30 cellular contexts compared by ENCODE assay signal in genomic region chr9:136923881-136924280, GRCh38. TPM values are rescaled to one million over a fixed set of nuclear protein-coding genes. Genes with fewer than 3 reads are reported as not detected.
DNase-seq lines count a peak whose midpoint lies in the region; ATAC-seq, FAIRE-seq and TF ChIP-seq lines count a peak whose summit lies in the region.
"Had no signal": no experiment of that assay in that cellular context is flagged by ENCODE, and none has a peak within 500 bp of the region (broad histone marks: within the 10 kb centered on the region; RNA-seq: fewer than 3 reads in every experiment).

No MANE protein-coding gene starts in this region.

- POLR2A ChIA-PET in HepG2 (lab: Yijun Ruan, JAX) = no interaction called here

- H3K9ac ChIP-seq in HepG2 (ENCODE audit: insufficient read depth, low read depth, low read length) = no peak overlapping the region
- no peak overlapping the region for H3K9ac ChIP-seq in kidney (ENCODE audit: low read length in 2 of 2)

- no peaks in the 10 kb centered on the region for H3K9me3 ChIP-seq in HepG2 (ENCODE audit: low read length)
- H3K9me3 ChIP-seq in right lobe of liver = no peaks in the 10 kb centered on the region
- H3K9me3 ChIP-seq in kidney (ENCODE audit: control insufficient read depth in 1 of 2, low read length in 2 of 2) = no peaks in the 10 kb centered on the region
- no peaks in the 10 kb centered on the region for H3K9me3 ChIP-seq in WERI-Rb-1 (ENCODE audit: severe bottlenecking)
- H3K9me3 ChIP-seq: ascending aorta, heart right ventricle, suprapubic skin had no signal

- CTCF ChIA-PET in HepG2 (lab: Yijun Ruan, JAX; ENCODE audit: low intra/inter-chr PET ratio, low total read pairs) = no interaction called here

- no peak overlapping the region for H2AFZ ChIP-seq in HepG2 (ENCODE audit: low read length)
- H2AFZ ChIP-seq: GM23338 had no signal

- H3K4me3 ChIP-seq in HepG2 (replicated peaks in 1 of 3; ENCODE audit: insufficient read depth in 1 of 3, low read depth in 2 of 3, low read length in 3 of 3) (no peak overlapping the region), right lobe of liver (no peak overlapping the region), kidney (ENCODE audit: low read length in 2 of 2) (no peak overlapping the region), WERI-Rb-1 (ENCODE audit: low read depth, low read length) (no peak overlapping the region)
- H3K4me3 ChIP-seq: ascending aorta, GM12878, GM23338, heart right ventricle, suprapubic skin had no signal

- H3K4me2 ChIP-seq in HepG2 (ENCODE audit: low read depth, low read length) = no peak overlapping the region
- H3K4me2 ChIP-seq: GM23338 had no signal

- TF ChIP-seq CTCF in HepG2 (CRISPR knock-in tag; IDR thresholded peaks at IDR 0.05) (no peak), right lobe of liver (IDR thresholded peaks at IDR 0.05) (no peak), kidney (IDR thresholded peaks at IDR 0.05; ENCODE audit: borderline replicate concordance, extremely low read depth, insufficient read depth) (no peak), WERI-Rb-1 (IDR thresholded peaks at IDR 0.05; ENCODE audit: low read depth, low read length) (no peak)

- H3K79me2 ChIP-seq in HepG2 (ENCODE audit: insufficient read depth, low read length) = no peaks in the 10 kb centered on the region

- no peaks in the 10 kb centered on the region for H4K20me1 ChIP-seq in HepG2 (ENCODE audit: insufficient read depth, low read length)

- no peaks in the 10 kb centered on the region for H3K27me3 ChIP-seq in HepG2 (ENCODE audit: control insufficient read depth in 1 of 2, insufficient read depth in 2 of 2, low read length in 2 of 2)
- no peaks in the 10 kb centered on the region for H3K27me3 ChIP-seq in right lobe of liver
- H3K27me3 ChIP-seq in WERI-Rb-1 (ENCODE audit: insufficient read depth, low read depth, severe bottlenecking) = no peaks in the 10 kb centered on the region
- H3K27me3 ChIP-seq: ascending aorta, heart right ventricle, suprapubic skin had no signal

- FAIRE-seq in HepG2 (lab: Jason Lieb, UNC) = no peak
- FAIRE-seq in kidney (lab: Jason Lieb, UNC) = no peak
- FAIRE-seq: frontal cortex, GM12878, urothelium cell line had no signal

- ATAC-seq in HepG2 = no peak
- ATAC-seq in right lobe of liver = no peak
- ATAC-seq in HG02642 (IDR thresholded peaks at IDR 0.05; ENCODE audit: poor library complexity, unreplicated experiment) = no peak
- ATAC-seq: GM12878, GM23338, heart right ventricle, natural killer cell had no signal

- no peak overlapping the region for H3K27ac ChIP-seq in HepG2 (ENCODE audit: extremely low read length, insufficient read depth, low read length)
- no peak overlapping the region for H3K27ac ChIP-seq in right lobe of liver
- no peak overlapping the region for H3K27ac ChIP-seq in kidney (ENCODE audit: low read depth in 2 of 2, low read length in 2 of 2)
- H3K27ac ChIP-seq in WERI-Rb-1 = no peak overlapping the region
- H3K27ac ChIP-seq: suprapubic skin had no signal

- in situ Hi-C loops in HepG2 (cut with HindIII; ENCODE audit: extremely low pct_ligation_motif_present, low pct_unique_long_range_greater_than_20kb) = no loop called here

- TF ChIP-seq POLR2A in HepG2 (IDR thresholded peaks at IDR 0.05; ENCODE audit: insufficient read depth in 1 of 2, low read depth in 2 of 2, low read length in 2 of 2) (no peak), right lobe of liver (IDR thresholded peaks at IDR 0.05) (no peak)

- H3K4me1 ChIP-seq in HepG2 (ENCODE audit: insufficient read depth, low read length) = no peaks in the 10 kb centered on the region
- no peaks in the 10 kb centered on the region for H3K4me1 ChIP-seq in right lobe of liver
- H3K4me1 ChIP-seq in kidney (ENCODE audit: control insufficient read depth in 1 of 2, insufficient read depth in 1 of 2, low read depth in 1 of 2, low read length in 2 of 2) = no peaks in the 10 kb centered on the region

- no peak for DNase-seq in HepG2 (ENCODE audit: low spot score)
- DNase-seq in right lobe of liver = no peak
- DNase-seq in NCI-H510A treated with DMSO at 0.1 percent for 48 hours (lab: John Stamatoyannopoulos, UW) = peak; percentile 86
- DNase-seq in kidney = peak; percentile 58
- no peak for DNase-seq in WERI-Rb-1
- no peak for DNase-seq in NCI-H748 (lab: John Stamatoyannopoulos, UW; ENCODE audit: unreplicated experiment)
- DNase-seq: activated T-cell treated with anti-CD3 and anti-CD28 coated beads, Interleukin-2, amount 50 U/mL, for 24 hours; CD4-positive, alpha-beta memory T cell; DMS 273 treated with DMSO at 0.1 percent for 48 hours; heart right ventricle; KBM-7; kidney glomerular epithelial cell; natural killer cell; NCI-H1105; NCI-H524 treated with DMSO at 0.1 percent for 48 hours; occipital lobe; Right ventricle myocardium superior; stimulated activated naive CD4-positive, alpha-beta T cell had no signal

- TF ChIP-seq RAD21 in HepG2 (CRISPR knock-in tag; IDR thresholded peaks at IDR 0.05) = no peak

- intact Hi-C loops in HepG2 (cut with micrococcal nuclease; ENCODE audit: unreplicated experiment) = no loop called here
- intact Hi-C loops in right lobe of liver (cut with DNase I) = no loop called here
- intact Hi-C loops in kidney (cut with DNase I) = no loop called here

- 97% methylated on average over 15 of the region's 19 CpGs for WGBS in HepG2 (ENCODE audit: low lambda C conversion rate)
- WGBS in right lobe of liver (ENCODE audit: insufficient coverage, low coverage, low lambda C conversion rate, missing lambda C conversion rate) = 95% methylated on average over 7 of the region's 19 CpGs

- no TSS peak for BruUV-seq in HepG2 (replicated peaks; lab: Mats Ljungman, UMichigan)

- TF ChIP-seq EP300 in HepG2 (IDR thresholded peaks at IDR 0.05; ENCODE audit: low read depth in 2 of 2, low read length in 2 of 2) (no peak), HepG2 (CRISPR knock-in tag; IDR thresholded peaks at IDR 0.05; ENCODE audit: borderline replicate concordance) (no peak)

- H3K36me3 ChIP-seq in HepG2 (replicated peaks in 1 of 2; ENCODE audit: control insufficient read depth in 1 of 2, insufficient read depth in 2 of 2, low read length in 2 of 2) (peaks cover 23 to 49% of the 10 kb centered on the region in 2 experiments; a peak in 4 of 5 replicates), right lobe of liver (peaks cover 0 to 26% (median 10%) of the 10 kb centered on the region in 4 donors), kidney (ENCODE audit: control insufficient read depth in 1 of 2, insufficient read depth in 2 of 2, low read length in 2 of 2) (peaks cover 0 to 7% of the 10 kb centered on the region in 2 donors), WERI-Rb-1 (peaks cover 55% of the 10 kb centered on the region)

RNA-seq across cellular contexts. Expression of gene FBXW5, which starts 20.7 kb away (rescaled TPM):
- total RNA-seq in HepG2 (2016; rRNA removed; fragmentation: Illumina TruSeq; extraction: Trizol) (47.4 and 60.4 TPM in 2 replicates), right lobe of liver (100 to 1,000 TPM in 3 of 6 experiments, 10 to 100 TPM in 3; 84.0 to 290 (median 97.4) TPM), kidney (97.2 TPM)
- 101 and 115 TPM in 2 replicates for total RNA-seq in HepG2 (2016; cell fraction: cytosol; rRNA removed; fragmentation: Illumina TruSeq; extraction: Trizol; ENCODE audit: low read depth)
- total RNA-seq in HepG2 (2016; cell fraction: insoluble cytoplasmic fraction; rRNA removed; fragmentation: Illumina TruSeq; extraction: Trizol) = 43.2 and 63.0 TPM in 2 replicates
- 157 and 168 TPM in 2 replicates for total RNA-seq in HepG2 (2016; cell fraction: membrane; rRNA removed; fragmentation: Illumina TruSeq; extraction: Trizol)
- total RNA-seq in HepG2 (2016; cell fraction: nucleus; rRNA removed; fragmentation: Illumina TruSeq; extraction: Trizol) = 38.4 and 45.7 TPM in 2 replicates
- polyA plus RNA-seq in HepG2 (2011; rRNA removed) (52.0 and 76.2 TPM in 2 replicates), kidney (ENCODE audit: insufficient read depth, low read depth, low replicate concordance) (92.5 TPM)
- 70.1 and 111 TPM in 2 replicates for polyA plus RNA-seq in HepG2 (2011; cell fraction: cytosol; rRNA removed)
- 318 and 399 TPM in 2 replicates for polyA plus RNA-seq in HepG2 (2011; cell fraction: nucleus; rRNA removed)
- 33.4 and 43.8 TPM in 2 replicates for polyA plus RNA-seq in HepG2 (2012)
- 106 and 116 TPM in 2 replicates for polyA plus RNA-seq in HepG2 (2016; cell fraction: cytosol; fragmentation: Illumina TruSeq; extraction: Trizol; ENCODE audit: low read depth)
- polyA plus RNA-seq in HepG2 (2016; cell fraction: insoluble cytoplasmic fraction; fragmentation: Illumina TruSeq; extraction: Trizol; ENCODE audit: low read depth) = 41.2 and 50.1 TPM in 2 replicates
- 127 and 134 TPM in 2 replicates for polyA plus RNA-seq in HepG2 (2016; cell fraction: membrane; fragmentation: Illumina TruSeq; extraction: Trizol; ENCODE audit: low read depth)
- polyA plus RNA-seq in HepG2 (2016; cell fraction: nucleus; fragmentation: Illumina TruSeq; extraction: Trizol; ENCODE audit: insufficient read depth, low read depth) = 94.3 and 97.4 TPM in 2 replicates
- polyA minus RNA-seq in HepG2 (2011; rRNA and poly(A)+ RNA removed; ENCODE audit: low replicate concordance) = 183 and 195 TPM in 2 replicates
- polyA minus RNA-seq in HepG2 (2011; cell fraction: cytosol; rRNA and poly(A)+ RNA removed) = 55.6 and 63.5 TPM in 2 replicates
- polyA minus RNA-seq in HepG2 (2011; cell fraction: nucleus; rRNA and poly(A)+ RNA removed) = 34.1 and 36.8 TPM in 2 replicates

RNA-seq across cellular contexts. Expression of gene C8G, which starts 21.2 kb away (rescaled TPM):
- 2.0 and 4.9 TPM in 2 replicates for total RNA-seq in HepG2 (2016; rRNA removed; fragmentation: Illumina TruSeq; extraction: Trizol)
- 1.2 and 2.9 TPM in 2 replicates for total RNA-seq in HepG2 (2016; cell fraction: cytosol; rRNA removed; fragmentation: Illumina TruSeq; extraction: Trizol; ENCODE audit: low read depth)
- 1.4 and 4.7 TPM in 2 replicates for total RNA-seq in HepG2 (2016; cell fraction: insoluble cytoplasmic fraction; rRNA removed; fragmentation: Illumina TruSeq; extraction: Trizol)
- 2.1 and 3.5 TPM in 2 replicates for total RNA-seq in HepG2 (2016; cell fraction: membrane; rRNA removed; fragmentation: Illumina TruSeq; extraction: Trizol)
- total RNA-seq in HepG2 (2016; cell fraction: nucleus; rRNA removed; fragmentation: Illumina TruSeq; extraction: Trizol) = 6.1 and 7.0 TPM in 2 replicates
- 12.8 and 18.3 TPM in 2 replicates for polyA plus RNA-seq in HepG2 (2011; rRNA removed)
- polyA plus RNA-seq in HepG2 (2011; cell fraction: cytosol; rRNA removed) = 8.9 and 13.0 TPM in 2 replicates
- 94.5 and 107 TPM in 2 replicates for polyA plus RNA-seq in HepG2 (2011; cell fraction: nucleus; rRNA removed)
- polyA plus RNA-seq in HepG2 (2012) = 15.3 and 17.5 TPM in 2 replicates
- polyA plus RNA-seq in HepG2 (2016; cell fraction: cytosol; fragmentation: Illumina TruSeq; extraction: Trizol; ENCODE audit: low read depth) = 2.1 and 2.6 TPM in 2 replicates
- polyA plus RNA-seq in HepG2 (2016; cell fraction: insoluble cytoplasmic fraction; fragmentation: Illumina TruSeq; extraction: Trizol; ENCODE audit: low read depth) = 2.3 and 2.4 TPM in 2 replicates
- 2.2 and 3.1 TPM in 2 replicates for polyA plus RNA-seq in HepG2 (2016; cell fraction: membrane; fragmentation: Illumina TruSeq; extraction: Trizol; ENCODE audit: low read depth)
- polyA plus RNA-seq in HepG2 (2016; cell fraction: nucleus; fragmentation: Illumina TruSeq; extraction: Trizol; ENCODE audit: insufficient read depth, low read depth) = 10.1 and 13.4 TPM in 2 replicates
- polyA minus RNA-seq in HepG2 (2011; rRNA and poly(A)+ RNA removed; ENCODE audit: low replicate concordance) = 0.70 and 11.9 TPM in 2 replicates
- 3.6 and 6.2 TPM in 2 replicates for polyA minus RNA-seq in HepG2 (2011; cell fraction: cytosol; rRNA and poly(A)+ RNA removed)
- 7.0 and 7.2 TPM in 2 replicates for polyA minus RNA-seq in HepG2 (2011; cell fraction: nucleus; rRNA and poly(A)+ RNA removed)
- 100 to 1,000 TPM; 248 to 755 (median 453) TPM for total RNA-seq in right lobe of liver
- total RNA-seq in kidney = 1.9 TPM
- polyA plus RNA-seq in kidney (ENCODE audit: insufficient read depth, low read depth, low replicate concordance) = 2.1 TPM
- total RNA-seq: frontal cortex, GM23338, mononuclear cell, occipital lobe, pulmonary artery endothelial cell had no signal
- polyA plus RNA-seq: GM23338 had no signal

RNA-seq across cellular contexts. Expression of gene LCN12, which starts 28.2 kb away (rescaled TPM):
- total RNA-seq in HepG2 (2016; rRNA removed; fragmentation: Illumina TruSeq; extraction: Trizol) = 1.2 and 3.4 TPM in 2 replicates
- 0.97 TPM in 1 of 2 replicates, not detected in the other for total RNA-seq in HepG2 (2016; cell fraction: cytosol; rRNA removed; fragmentation: Illumina TruSeq; extraction: Trizol; ENCODE audit: low read depth)
- 0.89 and 3.4 TPM in 2 replicates for total RNA-seq in HepG2 (2016; cell fraction: insoluble cytoplasmic fraction; rRNA removed; fragmentation: Illumina TruSeq; extraction: Trizol)
- total RNA-seq in HepG2 (2016; cell fraction: membrane; rRNA removed; fragmentation: Illumina TruSeq; extraction: Trizol) = 1.1 and 1.4 TPM in 2 replicates
- total RNA-seq in HepG2 (2016; cell fraction: nucleus; rRNA removed; fragmentation: Illumina TruSeq; extraction: Trizol) = 4.3 and 4.4 TPM in 2 replicates
- polyA plus RNA-seq in HepG2 (2011; rRNA removed) = 6.9 and 7.5 TPM in 2 replicates
- 1.1 and 1.6 TPM in 2 replicates for polyA plus RNA-seq in HepG2 (2011; cell fraction: cytosol; rRNA removed)
- polyA plus RNA-seq in HepG2 (2011; cell fraction: nucleus; rRNA removed) = 68.8 and 75.7 TPM in 2 replicates
- 5.5 and 6.7 TPM in 2 replicates for polyA plus RNA-seq in HepG2 (2012)
- polyA plus RNA-seq in HepG2 (2016; cell fraction: cytosol; fragmentation: Illumina TruSeq; extraction: Trizol; ENCODE audit: low read depth) = 0.62 and 0.70 TPM in 2 replicates
- 1.5 and 1.7 TPM in 2 replicates for polyA plus RNA-seq in HepG2 (2016; cell fraction: insoluble cytoplasmic fraction; fragmentation: Illumina TruSeq; extraction: Trizol; ENCODE audit: low read depth)
- polyA plus RNA-seq in HepG2 (2016; cell fraction: membrane; fragmentation: Illumina TruSeq; extraction: Trizol; ENCODE audit: low read depth) = 1.4 and 1.7 TPM in 2 replicates
- 23.3 and 27.4 TPM in 2 replicates for polyA plus RNA-seq in HepG2 (2016; cell fraction: nucleus; fragmentation: Illumina TruSeq; extraction: Trizol; ENCODE audit: insufficient read depth, low read depth)
- polyA minus RNA-seq in HepG2 (2011; rRNA and poly(A)+ RNA removed; ENCODE audit: low replicate concordance) = 3.2 and 7.0 TPM in 2 replicates
- 1.6 and 3.5 TPM in 2 replicates for polyA minus RNA-seq in HepG2 (2011; cell fraction: cytosol; rRNA and poly(A)+ RNA removed)
- polyA minus RNA-seq in HepG2 (2011; cell fraction: nucleus; rRNA and poly(A)+ RNA removed) = 5.3 and 7.7 TPM in 2 replicates
- total RNA-seq in right lobe of liver = 10 to 100 TPM in 5 of 6 experiments, 1 to 10 TPM in 1; 2.7 to 36.4 (median 20.3) TPM
- total RNA-seq in kidney = 42.9 TPM
- 35.5 TPM for polyA plus RNA-seq in kidney (ENCODE audit: insufficient read depth, low read depth, low replicate concordance)
- total RNA-seq: ascending aorta, frontal cortex, lung microvascular endothelial cell, M059J, mononuclear cell, occipital lobe, pulmonary artery endothelial cell had no signal
- polyA plus RNA-seq: CD4-positive, alpha-beta memory T cell had no signal

RNA-seq across cellular contexts. Expression of gene TRAF2, which starts 37.6 kb away (rescaled TPM):
- 13.4 and 13.6 TPM in 2 replicates for total RNA-seq in HepG2 (2016; rRNA removed; fragmentation: Illumina TruSeq; extraction: Trizol)
- total RNA-seq in HepG2 (2016; cell fraction: cytosol; rRNA removed; fragmentation: Illumina TruSeq; extraction: Trizol; ENCODE audit: low read depth) = 2.6 and 2.9 TPM in 2 replicates
- total RNA-seq in HepG2 (2016; cell fraction: insoluble cytoplasmic fraction; rRNA removed; fragmentation: Illumina TruSeq; extraction: Trizol) = 12.1 and 13.9 TPM in 2 replicates
- 4.8 and 6.0 TPM in 2 replicates for total RNA-seq in HepG2 (2016; cell fraction: membrane; rRNA removed; fragmentation: Illumina TruSeq; extraction: Trizol)
- total RNA-seq in HepG2 (2016; cell fraction: nucleus; rRNA removed; fragmentation: Illumina TruSeq; extraction: Trizol) = 10.7 and 13.3 TPM in 2 replicates
- 12.4 and 15.5 TPM in 2 replicates for polyA plus RNA-seq in HepG2 (2011; rRNA removed)
- polyA plus RNA-seq in HepG2 (2011; cell fraction: cytosol; rRNA removed) = 8.6 and 12.5 TPM in 2 replicates
- 30.8 and 35.5 TPM in 2 replicates for polyA plus RNA-seq in HepG2 (2011; cell fraction: nucleus; rRNA removed)
- 7.0 and 8.7 TPM in 2 replicates for polyA plus RNA-seq in HepG2 (2012)
- 1.7 and 2.3 TPM in 2 replicates for polyA plus RNA-seq in HepG2 (2016; cell fraction: cytosol; fragmentation: Illumina TruSeq; extraction: Trizol; ENCODE audit: low read depth)
- polyA plus RNA-seq in HepG2 (2016; cell fraction: insoluble cytoplasmic fraction; fragmentation: Illumina TruSeq; extraction: Trizol; ENCODE audit: low read depth) = 11.2 and 13.9 TPM in 2 replicates
- 3.5 and 4.0 TPM in 2 replicates for polyA plus RNA-seq in HepG2 (2016; cell fraction: membrane; fragmentation: Illumina TruSeq; extraction: Trizol; ENCODE audit: low read depth)
- 24.7 and 26.6 TPM in 2 replicates for polyA plus RNA-seq in HepG2 (2016; cell fraction: nucleus; fragmentation: Illumina TruSeq; extraction: Trizol; ENCODE audit: insufficient read depth, low read depth)
- polyA minus RNA-seq in HepG2 (2011; rRNA and poly(A)+ RNA removed; ENCODE audit: low replicate concordance) = 25.6 and 44.8 TPM in 2 replicates
- 10.1 and 12.2 TPM in 2 replicates for polyA minus RNA-seq in HepG2 (2011; cell fraction: cytosol; rRNA and poly(A)+ RNA removed)
- polyA minus RNA-seq in HepG2 (2011; cell fraction: nucleus; rRNA and poly(A)+ RNA removed) = 13.0 and 15.2 TPM in 2 replicates
- total RNA-seq in right lobe of liver = 1 to 10 TPM; 5.8 to 8.8 (median 7.1) TPM
- total RNA-seq in kidney = 16.9 TPM
- polyA plus RNA-seq in kidney (ENCODE audit: insufficient read depth, low read depth, low replicate concordance) = 11.4 TPM

RNA-seq across cellular contexts. Expression of gene PTGDS, which starts 53.4 kb away (rescaled TPM):
- total RNA-seq in HepG2 (2016; rRNA removed; fragmentation: Illumina TruSeq; extraction: Trizol) (0.33 TPM in 1 of 2 replicates, not detected in the other), right lobe of liver (10 to 100 TPM in 2 of 6 experiments, 1 to 10 TPM in 4; 4.3 to 21.9 (median 6.0) TPM), kidney (236 TPM)
- not detected in 2 replicates for total RNA-seq in HepG2 (2016; cell fraction: cytosol; rRNA removed; fragmentation: Illumina TruSeq; extraction: Trizol; ENCODE audit: low read depth)
- total RNA-seq in HepG2 (2016; cell fraction: insoluble cytoplasmic fraction; rRNA removed; fragmentation: Illumina TruSeq; extraction: Trizol) = not detected in 2 replicates
- not detected in 2 replicates for total RNA-seq in HepG2 (2016; cell fraction: membrane; rRNA removed; fragmentation: Illumina TruSeq; extraction: Trizol)
- not detected in 2 replicates for total RNA-seq in HepG2 (2016; cell fraction: nucleus; rRNA removed; fragmentation: Illumina TruSeq; extraction: Trizol)
- polyA plus RNA-seq in HepG2 (2011; rRNA removed) (0.31 and 0.50 TPM in 2 replicates), kidney (ENCODE audit: insufficient read depth, low read depth, low replicate concordance) (709 TPM)
- polyA plus RNA-seq in HepG2 (2011; cell fraction: cytosol; rRNA removed) = 0.12 and 0.13 TPM in 2 replicates
- polyA plus RNA-seq in HepG2 (2011; cell fraction: nucleus; rRNA removed) = 0.90 and 1.8 TPM in 2 replicates
- polyA plus RNA-seq in HepG2 (2012) = not detected in 2 replicates
- polyA plus RNA-seq in HepG2 (2016; cell fraction: cytosol; fragmentation: Illumina TruSeq; extraction: Trizol; ENCODE audit: low read depth) = not detected in 2 replicates
- polyA plus RNA-seq in HepG2 (2016; cell fraction: insoluble cytoplasmic fraction; fragmentation: Illumina TruSeq; extraction: Trizol; ENCODE audit: low read depth) = not detected in 2 replicates
- not detected in 2 replicates for polyA plus RNA-seq in HepG2 (2016; cell fraction: membrane; fragmentation: Illumina TruSeq; extraction: Trizol; ENCODE audit: low read depth)
- polyA plus RNA-seq in HepG2 (2016; cell fraction: nucleus; fragmentation: Illumina TruSeq; extraction: Trizol; ENCODE audit: insufficient read depth, low read depth) = not detected in 2 replicates
- 4.6 TPM in 1 of 2 replicates, not detected in the other for polyA minus RNA-seq in HepG2 (2011; rRNA and poly(A)+ RNA removed; ENCODE audit: low replicate concordance)
- polyA minus RNA-seq in HepG2 (2011; cell fraction: cytosol; rRNA and poly(A)+ RNA removed) = not detected in 2 replicates
- polyA minus RNA-seq in HepG2 (2011; cell fraction: nucleus; rRNA and poly(A)+ RNA removed) = not detected in 2 replicates
- total RNA-seq: GM12878, HT-29, M059J, pulmonary artery endothelial cell had no signal
- polyA plus RNA-seq: GM12878 had no signal

Comparison
In these comparisons a context has a peak if more than half of its experiments do, and no peak if none do; other contexts are left out.
1. RNA of gene C8G, which starts 21.2 kb away (total RNA-seq): 248 to 755 TPM in right lobe of liver; 1.2 to 7.0 TPM in HepG2 and 1.9 TPM in kidney (single experiment); every median in the first group is over 10 times any median in the second.
2. DNase-seq: peak in NCI-H510A treated with DMSO at 0.1 percent for 48 hours (single experiment) and kidney (single experiment); none in HepG2 (single experiment), right lobe of liver (0 of 3), WERI-Rb-1 (single experiment) and NCI-H748 (single experiment).